8 cellular contexts compared by ENCODE assay signal in the genomic region with DNA sequence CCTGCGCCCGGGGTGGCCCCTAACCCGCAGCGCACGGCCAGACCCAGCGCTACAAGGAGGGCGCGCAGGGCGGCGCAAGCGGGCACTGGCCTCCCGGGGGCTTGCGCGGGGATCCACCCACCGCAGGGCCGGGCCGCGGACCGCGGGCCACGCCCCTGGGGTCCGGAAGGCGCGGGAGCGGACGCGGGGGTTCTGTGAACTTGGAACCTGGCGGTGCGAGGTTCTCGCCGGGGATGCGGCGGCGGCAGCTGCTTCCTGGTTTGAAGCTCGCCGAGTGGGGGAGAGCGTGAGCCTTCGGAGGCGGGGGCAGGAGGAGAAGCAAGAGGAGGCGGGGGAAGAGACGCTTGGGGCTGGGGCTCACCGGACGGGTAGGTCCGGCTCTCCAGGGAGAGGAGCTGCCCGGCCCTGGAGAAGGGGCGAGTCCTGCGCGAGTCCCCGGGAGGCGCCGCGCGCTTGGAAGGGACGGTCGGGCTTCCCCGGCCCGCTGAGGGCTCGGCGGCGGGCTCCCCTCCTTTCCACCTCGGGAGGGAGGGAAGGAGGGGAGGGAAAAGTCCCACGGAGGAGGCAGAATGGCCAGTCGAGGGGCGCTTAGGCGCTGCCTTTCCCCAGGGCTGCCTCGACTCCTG. TPM values are rescaled to one million over a fixed set of nuclear protein-coding genes. Genes with fewer than 3 reads are reported as not detected.
A peak's percentile ranks its signal among the peaks of the same experiment; 100 is the strongest.
DNase-seq lines count a peak whose midpoint lies in the region; ATAC-seq, FAIRE-seq and TF ChIP-seq lines count a peak whose summit lies in the region.

PRKCH (plus strand) TSS at position 195 of the 626 bp plus-strand sequence. CDS start 523 bp downstream, outside the sequence.

- DNase-seq in GM12864 (ENCODE audit: low read depth) (no peak), NCI-H524 (lab: John Stamatoyannopoulos, UW) (peak; percentile 51 to 69), endothelial cell of umbilical vein (ENCODE audit: low read depth, low spot score) (peak; percentile 92), mucosa of descending colon (peak; percentile 81 to 89 (median 86))
- peak; percentile 94 for DNase-seq in activated CD8-positive, alpha-beta memory T cell treated with anti-CD3 and anti-CD28 coated beads, Interleukin-2, amount 10 ng/mL, durations not matched to agents 7 days and 5 days
- DNase-seq in stimulated activated CD8-positive, alpha-beta memory T cell treated with anti-CD3 and anti-CD28 coated beads, Interleukin-4, amount 100 ng/mL, for 1 hour (ENCODE audit: low read depth in 2 of 2, low spot score in 1 of 2) = peak; percentile 58 to 72

- H3K4me3 Mint-ChIP-seq in activated CD8-positive, alpha-beta memory T cell treated with anti-CD3 and anti-CD28 coated beads, Interleukin-2, amount 10 ng/mL, durations not matched to agents 7 days and 5 days = peak within 1 kb of the TSS; percentile 97

- BruUV-seq in endothelial cell of umbilical vein (replicated peaks; lab: Mats Ljungman, UMichigan) = no TSS peak

- no peaks in the 10 kb centered on the region for H3K27me3 ChIP-seq in endothelial cell of umbilical vein (ENCODE audit: control insufficient read depth in 2 of 2, insufficient read depth in 2 of 2, low read length in 2 of 2)

- H3K4me2 ChIP-seq in endothelial cell of umbilical vein (ENCODE audit: insufficient read depth, low read length) = peak within 1 kb of the TSS; percentile 90

- peak within 1 kb of the TSS; percentile 66 for H3K27ac ChIP-seq in endothelial cell of umbilical vein (ENCODE audit: insufficient read depth, low read depth, low read length)

- H3K9ac ChIP-seq in endothelial cell of umbilical vein (replicated peaks; ENCODE audit: extremely low read depth, insufficient read depth, low read length) = peak within 1 kb of the TSS; percentile 83

- peak; percentile 49 for TF ChIP-seq POLR2A in endothelial cell of umbilical vein (IDR thresholded peaks at IDR 0.05; ENCODE audit: low read depth, low read length)

- no peaks in the 10 kb centered on the region for H3K27me3 Mint-ChIP-seq in activated CD8-positive, alpha-beta memory T cell treated with anti-CD3 and anti-CD28 coated beads, Interleukin-2, amount 10 ng/mL, durations not matched to agents 7 days and 5 days

- peaks cover 2% of the 10 kb centered on the region for H4K20me1 ChIP-seq in endothelial cell of umbilical vein (replicated peaks; ENCODE audit: control insufficient read depth, extremely low read depth, insufficient read depth, low read length)

- H3K9me3 ChIP-seq in endothelial cell of umbilical vein (replicated peaks; ENCODE audit: control insufficient read depth, insufficient read depth, low read length) (no peaks in the 10 kb centered on the region), mucosa of descending colon (no peaks in the 10 kb centered on the region)

- intact Hi-C loops in endothelial cell of umbilical vein (cut with micrococcal nuclease) = loop anchor here (1.0 kb wide), 8 partner anchors 13 to 241 kb away; no protein-coding TSS in a partner anchor
- intact Hi-C loops in mucosa of descending colon (cut with DNase I, micrococcal nuclease) = no loop called here

- peak within 1 kb of the TSS; percentile 74 for H2AFZ ChIP-seq in endothelial cell of umbilical vein (ENCODE audit: low read depth, low read length)

- H3K4me1 Mint-ChIP-seq in activated CD8-positive, alpha-beta memory T cell treated with anti-CD3 and anti-CD28 coated beads, Interleukin-2, amount 10 ng/mL, durations not matched to agents 7 days and 5 days = peaks cover 26% of the 10 kb centered on the region

- ATAC-seq in HG02884 (IDR thresholded peaks at IDR 0.05; ENCODE audit: unreplicated experiment) (peak; percentile 68), mucosa of descending colon (peak; percentile 84), HG03571 (IDR thresholded peaks at IDR 0.05; ENCODE audit: unreplicated experiment) (no peak)
- peak; percentile 78 for ATAC-seq in activated CD8-positive, alpha-beta memory T cell treated with anti-CD3 and anti-CD28 coated beads, Interleukin-2, amount 10 ng/mL, durations not matched to agents 7 days and 5 days

- peak within 1 kb of the TSS; percentile 91 for H3K27ac Mint-ChIP-seq in activated CD8-positive, alpha-beta memory T cell treated with anti-CD3 and anti-CD28 coated beads, Interleukin-2, amount 10 ng/mL, durations not matched to agents 7 days and 5 days

- H3K4me1 ChIP-seq in endothelial cell of umbilical vein (ENCODE audit: control insufficient read depth, extremely low read depth, insufficient read depth, low read length) (peaks cover 23% of the 10 kb centered on the region), mucosa of descending colon (ENCODE audit: low read depth) (peaks cover 13% of the 10 kb centered on the region)

- H3K79me2 ChIP-seq in endothelial cell of umbilical vein (ENCODE audit: control insufficient read depth, insufficient read depth, low read length) = peaks cover 48% of the 10 kb centered on the region

- CTCF ChIA-PET in activated CD8-positive, alpha-beta memory T cell treated with anti-CD3 and anti-CD28 coated beads, Interleukin-2, amount 10 ng/mL, durations not matched to agents 7 days and 5 days (lab: Charles Lee) = interaction anchor here (1.0 to 3.4 kb wide), 11 partner anchors 9 to 134 kb away, joined by 3 to 24 read pairs (median 5); partner anchors contain the start of gene TMEM30B
- CTCF ChIA-PET in endothelial cell of umbilical vein (lab: Charles Lee) = interaction anchor here (0.6 to 4.2 kb wide), 18 partner anchors 9 to 516 kb away, joined by 3 to 23 read pairs (median 4); no protein-coding TSS in a partner anchor

- FAIRE-seq in endothelial cell of umbilical vein (lab: Jason Lieb, UNC) = peak; percentile 83

- TF ChIP-seq CTCF in GM12864 (IDR thresholded peaks at IDR 0.05; ENCODE audit: low read depth, low read length, missing control alignments) (peak; percentile 30), endothelial cell of umbilical vein (IDR thresholded peaks at IDR 0.05; ENCODE audit: extremely low read depth in 1 of 2, insufficient read depth in 1 of 2, low read depth in 1 of 2, low read length in 2 of 2) (peak; percentile 12 to 40), mucosa of descending colon (IDR thresholded peaks at IDR 0.05) (no peak)

- no peaks in the 10 kb centered on the region for H3K9me3 Mint-ChIP-seq in activated CD8-positive, alpha-beta memory T cell treated with anti-CD3 and anti-CD28 coated beads, Interleukin-2, amount 10 ng/mL, durations not matched to agents 7 days and 5 days (ENCODE audit: low read depth)

- H3K4me3 ChIP-seq in GM12864 (ENCODE audit: low read depth, low read length) (peak within 1 kb of the TSS; percentile 82), endothelial cell of umbilical vein (replicated peaks in 1 of 3; ENCODE audit: insufficient read depth in 1 of 3, low read depth in 1 of 3, low read length in 3 of 3) (peak within 1 kb of the TSS; percentile 55 to 90 (median 68)), mucosa of descending colon (peak within 1 kb of the TSS; percentile 37)

- H3K36me3 Mint-ChIP-seq in activated CD8-positive, alpha-beta memory T cell treated with anti-CD3 and anti-CD28 coated beads, Interleukin-2, amount 10 ng/mL, durations not matched to agents 7 days and 5 days = peaks cover 39% of the 10 kb centered on the region

- H3K9me1 ChIP-seq in endothelial cell of umbilical vein (replicated peaks; ENCODE audit: control insufficient read depth, extremely low read depth, insufficient read depth, low read length) = no peaks in the 10 kb centered on the region

- H3K36me3 ChIP-seq in endothelial cell of umbilical vein (ENCODE audit: control insufficient read depth in 2 of 2, extremely low read depth in 1 of 2, insufficient read depth in 2 of 2, low read length in 2 of 2) = no peaks in the 10 kb centered on the region
- no peaks in the 10 kb centered on the region for H3K36me3 ChIP-seq in mucosa of descending colon (ENCODE audit: low read depth)

- POLR2A ChIA-PET in endothelial cell of umbilical vein (lab: Charles Lee) = interaction anchor here (0.9 to 1.1 kb wide), 2 partner anchors 13 to 111 kb away, joined by 4 to 6 read pairs; no protein-coding TSS in a partner anchor

- dilution Hi-C loops in endothelial cell of umbilical vein (cut with MboI; ENCODE audit: extremely low pct_ligation_motif_present, low sequenced_read_pairs) = no loop called here

TF ChIP-seq in endothelial cell of umbilical vein, 7 proteins besides CTCF, POLR2A, EP300 and RAD21:
- TF ChIP-seq GATA2 (IDR thresholded peaks at IDR 0.05; ENCODE audit: insufficient read depth, insufficient read length, low read depth, low read length) (no peak), MAX (IDR thresholded peaks at IDR 0.05; ENCODE audit: insufficient read depth, insufficient read length) (peak; percentile 50), POLR2AphosphoS5 (IDR thresholded peaks at IDR 0.05; ENCODE audit: insufficient read depth, low read depth, low read length) (peak; percentile 68)

RNA-seq across cellular contexts. Expression of gene PRKCH, which starts in this region (rescaled TPM):
- 100 to 1,000 TPM; 304 to 312 TPM for total RNA-seq in activated CD8-positive, alpha-beta memory T cell treated with anti-CD3 and anti-CD28 coated beads, Interleukin-2, amount 10 ng/mL, durations not matched to agents 7 days and 5 days
- total RNA-seq in endothelial cell of umbilical vein (101 and 103 TPM in 2 replicates), mucosa of descending colon (10 to 100 TPM; 12.3 to 15.4 (median 14.8) TPM)
- polyA plus RNA-seq in endothelial cell of umbilical vein = 97.7 and 100 TPM in 2 replicates
- polyA plus RNA-seq in endothelial cell of umbilical vein (2011; cell fraction: cytosol; rRNA removed) = 113 and 120 TPM in 2 replicates
- 105 and 108 TPM in 2 replicates for polyA plus RNA-seq in endothelial cell of umbilical vein (2011; cell fraction: nucleus; rRNA removed)
- 54.4 and 93.2 TPM in 2 replicates for polyA plus RNA-seq in endothelial cell of umbilical vein (2012)
- polyA minus RNA-seq in endothelial cell of umbilical vein = 323 and 360 TPM in 2 replicates
- 1.2 TPM for polyA minus RNA-seq in endothelial cell of umbilical vein (2011; cell fraction: cytosol; rRNA and poly(A)+ RNA removed)
- 293 and 389 TPM in 2 replicates for polyA minus RNA-seq in endothelial cell of umbilical vein (2011; cell fraction: nucleus; rRNA and poly(A)+ RNA removed)
